17 cellular contexts compared by ENCODE assay signal in genomic region chr21:29125979-29126378, GRCh38.
"Had no signal": no experiment of that assay in that cellular context is flagged by ENCODE, and none has a peak within 500 bp of the region (broad histone marks: within the 10 kb centered on the region; RNA-seq: fewer than 3 reads in every experiment).

No MANE protein-coding gene starts in this region.

- H3K27ac ChIP-seq: coronary artery, heart left ventricle, ovary, right atrium auricular region had no signal

- FAIRE-seq: frontal cortex, small intestine had no signal

- H3K9me3 ChIP-seq: ovary had no signal

- H3K36me3 ChIP-seq: heart left ventricle, ovary, right atrium auricular region had no signal

- H3K4me3 ChIP-seq: coronary artery, heart left ventricle, lung, ovary, right atrium auricular region had no signal

- H3K27me3 ChIP-seq: heart left ventricle, ovary, right atrium auricular region had no signal

- ATAC-seq: heart left ventricle; left colon; left ventricle myocardium superior; naive thymus-derived CD4-positive, alpha-beta T cell had no signal

- DNase-seq: effector CD4-positive, alpha-beta T cell; endodermal cell; heart left ventricle; hippocampal formation; left colon; left ventricle myocardium superior; naive thymus-derived CD4-positive, alpha-beta T cell; nephron progenitor cell; ovary; small intestine; stimulated activated CD4-positive, alpha-beta T cell treated with anti-CD3 and anti-CD28 coated beads, Interleukin-12 subunit alpha, Interleukin-12 subunit beta, amount 100 ng/mL, for 4 hours; stimulated activated naive CD4-positive, alpha-beta T cell treated with Interleukin-2 at 50 U/mL for 16 hours; trophoblast cell had no signal

- H3K4me1 ChIP-seq: right atrium auricular region had no signal
